Comparison of ENCODE assay signal across 7 cellular contexts in genomic region chr7:149422914-149423285, GRCh38. TPM values are rescaled to one million over a fixed set of nuclear protein-coding genes. Genes with fewer than 3 reads are reported as not detected.
A peak's percentile ranks its signal among the peaks of the same experiment; 100 is the strongest.
DNase-seq lines count a peak whose midpoint lies in the region; ATAC-seq, FAIRE-seq and TF ChIP-seq lines count a peak whose summit lies in the region.

No MANE protein-coding gene starts in this region.

- H3K4me2 ChIP-seq in endothelial cell of umbilical vein (ENCODE audit: insufficient read depth, low read length) (peak overlapping the region; percentile 61), parathyroid adenoma (ENCODE audit: low read length) (peak overlapping the region; percentile 41)

- H3K4me3 ChIP-seq in endothelial cell of umbilical vein (replicated peaks in 1 of 3; ENCODE audit: insufficient read depth in 1 of 3, low read depth in 1 of 3, low read length in 3 of 3) = peak overlapping the region; percentile 14 to 42 (median 41)
- peak overlapping the region; percentile 2 for H3K4me3 ChIP-seq in parathyroid adenoma (ENCODE audit: low read depth, low read length)

- peaks cover 10% of the 10 kb centered on the region for H3K4me1 ChIP-seq in endothelial cell of umbilical vein (ENCODE audit: control insufficient read depth, extremely low read depth, insufficient read depth, low read length)
- no peaks in the 10 kb centered on the region for H3K4me1 ChIP-seq in parathyroid adenoma

- H3K4me3 Mint-ChIP-seq in activated B cell treated with CpG ODN at 0.5 μM for 24 hours = peak overlapping the region; percentile 71

- H3K27ac Mint-ChIP-seq in activated B cell treated with CpG ODN at 0.5 μM for 24 hours = no peak overlapping the region

- no peaks in the 10 kb centered on the region for H3K9me1 ChIP-seq in endothelial cell of umbilical vein (replicated peaks; ENCODE audit: control insufficient read depth, extremely low read depth, insufficient read depth, low read length)

- H3K27me3 ChIP-seq in endothelial cell of umbilical vein (ENCODE audit: control insufficient read depth in 2 of 2, insufficient read depth in 2 of 2, low read length in 2 of 2) (no peaks in the 10 kb centered on the region), parathyroid adenoma (ENCODE audit: control insufficient read depth, insufficient read depth, low read length) (no peaks in the 10 kb centered on the region)

- TF ChIP-seq POLR2A in endothelial cell of umbilical vein (IDR thresholded peaks at IDR 0.05; ENCODE audit: low read depth, low read length) (no peak), H54 (IDR thresholded peaks at IDR 0.05; ENCODE audit: low read depth, low read length) (no peak)

- CTCF ChIA-PET in activated B cell treated with CpG ODN at 0.5 μM for 24 hours (lab: Charles Lee) (interaction anchor here (0.7 to 3.4 kb wide), 10 partner anchors 17 to 319 kb away, joined by 3 to 22 read pairs (median 4); partner anchors contain the start of genes ZNF282, ZNF777 and ZNF783), endothelial cell of umbilical vein (lab: Charles Lee) (interaction anchor here (0.5 to 3.0 kb wide), 9 partner anchors 15 to 1739 kb away, joined by 3 to 26 read pairs (median 3); partner anchors contain the start of gene ZNF777)

- H4K20me1 ChIP-seq in endothelial cell of umbilical vein (replicated peaks; ENCODE audit: control insufficient read depth, extremely low read depth, insufficient read depth, low read length) = no peaks in the 10 kb centered on the region

- H3K27ac ChIP-seq in endothelial cell of umbilical vein (ENCODE audit: insufficient read depth, low read depth, low read length) (no peak overlapping the region), parathyroid adenoma (no peak overlapping the region)

- no peaks in the 10 kb centered on the region for H3K9me3 Mint-ChIP-seq in activated B cell treated with CpG ODN at 0.5 μM for 24 hours

- H2AFZ ChIP-seq in endothelial cell of umbilical vein (ENCODE audit: low read depth, low read length) = peak overlapping the region; percentile 99
- peak overlapping the region; percentile 77 for H2AFZ ChIP-seq in parathyroid adenoma

- peak; percentile 12 for ATAC-seq in GM21423 (IDR thresholded peaks at IDR 0.05; ENCODE audit: unreplicated experiment)
- ATAC-seq in activated B cell treated with CpG ODN at 0.5 μM for 24 hours (ENCODE audit: low read depth) = peak; percentile 11

- TF ChIP-seq CTCF in activated B cell treated with CpG ODN at 0.5 μM for 24 hours (IDR thresholded peaks at IDR 0.05) = no peak
- no peak for TF ChIP-seq CTCF in endothelial cell of umbilical vein (IDR thresholded peaks at IDR 0.05; ENCODE audit: extremely low read depth in 1 of 2, insufficient read depth in 1 of 2, low read depth in 1 of 2, low read length in 2 of 2)
- no peak for TF ChIP-seq CTCF in parathyroid adenoma (IDR thresholded peaks at IDR 0.05)

- no peaks in the 10 kb centered on the region for H3K36me3 Mint-ChIP-seq in activated B cell treated with CpG ODN at 0.5 μM for 24 hours (ENCODE audit: low read depth)

- BruUV-seq in endothelial cell of umbilical vein (replicated peaks; lab: Mats Ljungman, UMichigan) = no TSS peak

- H3K9me3 ChIP-seq in endothelial cell of umbilical vein (replicated peaks; ENCODE audit: control insufficient read depth, insufficient read depth, low read length) (no peaks in the 10 kb centered on the region), parathyroid adenoma (ENCODE audit: control insufficient read depth, low read length) (no peaks in the 10 kb centered on the region)

- H3K36me3 ChIP-seq in endothelial cell of umbilical vein (ENCODE audit: control insufficient read depth in 2 of 2, extremely low read depth in 1 of 2, insufficient read depth in 2 of 2, low read length in 2 of 2) = no peaks in the 10 kb centered on the region
- no peaks in the 10 kb centered on the region for H3K36me3 ChIP-seq in parathyroid adenoma (ENCODE audit: control insufficient read depth, insufficient read depth, low read length)

- H3K79me2 ChIP-seq in endothelial cell of umbilical vein (ENCODE audit: control insufficient read depth, insufficient read depth, low read length) (no peaks in the 10 kb centered on the region), parathyroid adenoma (no peaks in the 10 kb centered on the region)

- FAIRE-seq in endothelial cell of umbilical vein (lab: Jason Lieb, UNC) = peak; percentile 61
- FAIRE-seq in H54 (lab: Jason Lieb, UNC) = no peak

- intact Hi-C loops in activated B cell treated with CpG ODN at 0.5 μM for 24 hours (cut with micrococcal nuclease) = loop anchor here (1.0 to 10.0 kb wide), 15 partner anchors 37 to 452 kb away; partner anchors contain the start of genes ATP6V0E2, ZNF212, ZNF282 and ZNF398
- intact Hi-C loops in endothelial cell of umbilical vein (cut with micrococcal nuclease) = loop anchor here (1.0 kb wide), 6 partner anchors 37 to 440 kb away; partner anchors contain the start of genes ZNF746 and ZNF783

- dilution Hi-C loops in endothelial cell of umbilical vein (cut with MboI; ENCODE audit: extremely low pct_ligation_motif_present, low sequenced_read_pairs) = no loop called here

- H3K27me3 Mint-ChIP-seq in activated B cell treated with CpG ODN at 0.5 μM for 24 hours = no peaks in the 10 kb centered on the region

- H3K4me1 Mint-ChIP-seq in activated B cell treated with CpG ODN at 0.5 μM for 24 hours = peaks cover 8% of the 10 kb centered on the region

- DNase-seq in activated B cell treated with CpG ODN at 0.5 μM for 24 hours (peak; percentile 53), endothelial cell of umbilical vein (ENCODE audit: low read depth, low spot score) (peak; percentile 7), Kasumi-1 (lab: John Stamatoyannopoulos, UW) (no peak), SHP77 (lab: John Stamatoyannopoulos, UW) (no peak), H54 (ENCODE audit: insufficient read length, low spot score) (no peak)

- POLR2A ChIA-PET in activated B cell treated with CpG ODN at 0.5 μM for 24 hours (lab: Charles Lee) = interaction anchor here (0.6 to 2.1 kb wide), 10 partner anchors 8 to 1727 kb away, joined by 3 to 13 read pairs (median 3); partner anchors contain the start of genes ZNF282, ZNF777, ZNF783 and ZNF862
- POLR2A ChIA-PET in endothelial cell of umbilical vein (lab: Charles Lee) = no interaction called here

- H3K9ac ChIP-seq in endothelial cell of umbilical vein (replicated peaks; ENCODE audit: extremely low read depth, insufficient read depth, low read length) = peak overlapping the region; percentile 40
- H3K9ac ChIP-seq in parathyroid adenoma = no peak overlapping the region

TF ChIP-seq in endothelial cell of umbilical vein, 7 proteins besides CTCF, POLR2A, EP300 and RAD21:
- TF ChIP-seq FOS (IDR thresholded peaks at IDR 0.05; ENCODE audit: borderline replicate concordance, insufficient read depth, low read length) (no peak), POLR2AphosphoS5 (IDR thresholded peaks at IDR 0.05; ENCODE audit: insufficient read depth, low read depth, low read length) (no peak), GATA2 (IDR thresholded peaks at IDR 0.05; ENCODE audit: insufficient read depth, insufficient read length, low read depth, low read length) (no peak), JUN (IDR thresholded peaks at IDR 0.05; ENCODE audit: borderline replicate concordance, insufficient read depth, insufficient read length, low read depth) (no peak), MAX (IDR thresholded peaks at IDR 0.05; ENCODE audit: insufficient read depth, insufficient read length) (no peak), MYC (IDR thresholded peaks at IDR 0.05; ENCODE audit: low read depth, low read length) (no peak), EZH2 (IDR thresholded peaks at IDR 0.05; ENCODE audit: borderline replicate concordance, low read depth, low read length, severe bottlenecking) (no peak)

RNA-seq across cellular contexts. Expression of gene ZNF777, which starts 38.0 kb away (rescaled TPM):
- total RNA-seq in activated B cell treated with CpG ODN at 0.5 μM for 24 hours (14.0 and 16.2 TPM in 2 replicates), endothelial cell of umbilical vein (11.1 and 12.2 TPM in 2 replicates)
- 7.4 and 8.4 TPM in 2 replicates for polyA plus RNA-seq in endothelial cell of umbilical vein
- 5.0 and 5.4 TPM in 2 replicates for polyA plus RNA-seq in endothelial cell of umbilical vein (2011; cell fraction: cytosol; rRNA removed)
- 3.8 and 4.0 TPM in 2 replicates for polyA plus RNA-seq in endothelial cell of umbilical vein (2011; cell fraction: nucleus; rRNA removed)
- 5.8 and 7.6 TPM in 2 replicates for polyA plus RNA-seq in endothelial cell of umbilical vein (2012)
- 5.2 and 5.8 TPM in 2 replicates for polyA minus RNA-seq in endothelial cell of umbilical vein
- 8.1 TPM for polyA minus RNA-seq in endothelial cell of umbilical vein (2011; cell fraction: cytosol; rRNA and poly(A)+ RNA removed)
- 2.5 and 3.0 TPM in 2 replicates for polyA minus RNA-seq in endothelial cell of umbilical vein (2011; cell fraction: nucleus; rRNA and poly(A)+ RNA removed)

Comparison
In these comparisons a context has a peak if more than half of its experiments do, and no peak if none do; other contexts are left out.
1. DNase-seq: peak in activated B cell treated with CpG ODN at 0.5 μM for 24 hours (single experiment) and endothelial cell of umbilical vein (single experiment); none in Kasumi-1 (0 of 2), SHP77 (0 of 2) and H54 (single experiment).